8 cellular contexts compared by ENCODE assay signal in the genomic region with DNA sequence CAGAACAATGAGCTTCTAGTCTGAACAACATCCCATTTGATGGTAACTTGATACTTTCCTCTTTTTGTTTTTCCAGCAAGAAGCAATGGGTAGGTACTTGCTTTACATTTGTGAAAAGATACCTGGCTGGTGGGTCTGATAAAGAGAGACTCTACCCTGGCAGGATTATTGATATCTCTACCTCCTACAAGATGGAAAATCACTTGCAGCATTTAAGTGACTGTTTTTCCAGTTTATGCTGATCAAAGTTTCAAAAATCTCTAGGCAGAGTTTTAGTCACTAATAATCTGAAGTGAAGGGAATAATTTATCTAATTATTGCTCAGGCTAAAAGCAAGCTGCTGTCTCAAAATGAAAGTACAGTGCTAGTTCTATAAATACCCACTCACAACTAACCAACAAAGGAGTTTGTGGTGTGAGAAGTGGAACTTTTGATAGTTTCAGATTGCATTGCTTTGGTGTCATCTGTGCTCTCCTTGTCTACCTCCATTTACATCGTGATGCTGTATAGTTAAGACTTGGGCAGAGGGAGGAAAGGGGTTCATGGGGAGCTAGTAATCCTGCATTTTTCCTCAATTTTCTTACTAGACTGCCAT.
DNase-seq lines count a peak whose midpoint lies in the region; ATAC-seq and TF ChIP-seq lines count a peak whose summit lies in the region.

No MANE protein-coding gene starts in this region.

- TF ChIP-seq CTCF in GM10266 (IDR thresholded peaks at IDR 0.05; ENCODE audit: control insufficient read depth, insufficient read depth, low read depth, missing control alignments): no peak
- TF ChIP-seq CTCF in lower leg skin (IDR thresholded peaks at IDR 0.05): no peak

- H3K4me3 ChIP-seq in lower leg skin (ENCODE audit: low read depth, poor library complexity, severe bottlenecking): no peak overlapping the region

- intact Hi-C loops in lower leg skin (cut with DNase I; ENCODE audit: low total_unique reads): loop anchor here (10.0 kb wide), 1 partner anchor 248 kb away; no protein-coding TSS in a partner anchor

- no peak for TF ChIP-seq POLR2A in lower leg skin (IDR thresholded peaks at IDR 0.05)

- DNase-seq in GM10266 (ENCODE audit: extremely low spot score) (peak; percentile 44), germinal center (ENCODE audit: low spot score) (peak; percentile 42), COLO668 (lab: John Stamatoyannopoulos, UW; ENCODE audit: unreplicated experiment) (no peak), lower leg skin (ENCODE audit: low spot score in 2 of 2) (no peak), OCI-M2 (lab: John Stamatoyannopoulos, UW; ENCODE audit: unreplicated experiment) (no peak)
- DNase-seq in stimulated activated CD4-positive, alpha-beta T cell treated with anti-CD3 and anti-CD28 coated beads, Interleukin-4, amount 100 ng/mL, for 4 hours: no peak

- WGBS in lower leg skin, 2 donors: 73 to 78% methylated on average over 1 of the region's 1 CpG

- peak; percentile 88 for ATAC-seq in GM19438 (IDR thresholded peaks at IDR 0.05; ENCODE audit: low read depth, unreplicated experiment)
- ATAC-seq in HG03354 (IDR thresholded peaks at IDR 0.05; ENCODE audit: poor library complexity, severe bottlenecking, unreplicated experiment): peak; percentile 95

Comparison
In these comparisons a context has a peak if more than half of its experiments do, and no peak if none do; other contexts are left out.
1. DNase-seq: peak in GM10266 (single experiment) and germinal center (single experiment); none in stimulated activated CD4-positive, alpha-beta T cell treated with anti-CD3 and anti-CD28 coated beads, Interleukin-4, amount 100 ng/mL, for 4 hours (0 of 2), COLO668 (single experiment), lower leg skin (0 of 2) and OCI-M2 (single experiment).